23 cellular contexts compared by ENCODE assay signal in genomic region chr12:5592313-5592712, GRCh38.
"Had no signal": no experiment of that assay in that cellular context is flagged by ENCODE, and none has a peak within 500 bp of the region (broad histone marks: within the 10 kb centered on the region; RNA-seq: fewer than 3 reads in every experiment).

No MANE protein-coding gene starts in this region.

- H3K4me1 ChIP-seq: foreskin keratinocyte, gastroesophageal sphincter, parathyroid adenoma, spleen, suprapubic skin, transverse colon, upper lobe of right lung, uterus had no signal

- H3K79me2 ChIP-seq: hepatocyte, parathyroid adenoma had no signal

- H3K4me3 ChIP-seq: dorsolateral prefrontal cortex, gastroesophageal sphincter, heart left ventricle, hepatocyte, mucosa of descending colon, skin epidermis, spleen, suprapubic skin, transverse colon, upper lobe of right lung, uterus had no signal

- H3K27me3 ChIP-seq: dorsolateral prefrontal cortex, foreskin keratinocyte, gastroesophageal sphincter, heart left ventricle, hepatocyte, spleen, suprapubic skin, transverse colon, upper lobe of right lung, uterus had no signal

- DNase-seq: dorsolateral prefrontal cortex; effector CD4-positive, alpha-beta T cell; foreskin keratinocyte; heart left ventricle; kidney; mesenchymal stem cell; mucosa of descending colon; naive B cell; spleen; stimulated activated CD4-positive, alpha-beta T cell treated with anti-CD3 and anti-CD28 coated beads, Interleukin-15, amount 100 ng/mL, for 24 hours; stimulated activated CD4-positive, alpha-beta T cell treated with anti-CD3 and anti-CD28 coated beads, Interleukin-2, amount 100 ng/mL, for 48 hours; stimulated activated naive B cell treated with anti-CD40 and anti-IgM and Interleukin-4, amounts not matched to agents 10 μg/mL and 1 μg/mL and 100 μg/mL, for 72 hours; transverse colon; upper lobe of right lung; uterus had no signal

- H3K36me3 ChIP-seq: gastroesophageal sphincter, spleen, suprapubic skin, transverse colon, upper lobe of right lung, uterus had no signal

- ATAC-seq: esophagus mucosa; foreskin keratinocyte; gastroesophageal sphincter; heart left ventricle; left lobe of liver; mucosa of descending colon; natural killer cell treated with Interleukin-12 subunit alpha and Interleukin-12 subunit beta and Interleukin-15 and Interleukin-18, amount 100 ng/mL, for 72 hours; stimulated activated naive B cell treated with anti-CD40 and anti-IgM and Interleukin-4, amounts not matched to agents 10 μg/mL and 1 μg/mL and 100 μg/mL, for 72 hours; upper lobe of right lung had no signal

- H3K9me3 ChIP-seq: gastroesophageal sphincter, heart left ventricle, mucosa of descending colon, spleen, suprapubic skin, transverse colon, upper lobe of right lung, uterus had no signal

- H3K27ac ChIP-seq: dorsolateral prefrontal cortex, foreskin keratinocyte, gastroesophageal sphincter, heart left ventricle, hepatocyte, parathyroid adenoma, skin epidermis, spleen, suprapubic skin, transverse colon, upper lobe of right lung, uterus had no signal

- H2AFZ ChIP-seq: hepatocyte, parathyroid adenoma had no signal

- H3K4me2 ChIP-seq: hepatocyte had no signal

- H3K9ac ChIP-seq: parathyroid adenoma had no signal
